In the genomic region with DNA sequence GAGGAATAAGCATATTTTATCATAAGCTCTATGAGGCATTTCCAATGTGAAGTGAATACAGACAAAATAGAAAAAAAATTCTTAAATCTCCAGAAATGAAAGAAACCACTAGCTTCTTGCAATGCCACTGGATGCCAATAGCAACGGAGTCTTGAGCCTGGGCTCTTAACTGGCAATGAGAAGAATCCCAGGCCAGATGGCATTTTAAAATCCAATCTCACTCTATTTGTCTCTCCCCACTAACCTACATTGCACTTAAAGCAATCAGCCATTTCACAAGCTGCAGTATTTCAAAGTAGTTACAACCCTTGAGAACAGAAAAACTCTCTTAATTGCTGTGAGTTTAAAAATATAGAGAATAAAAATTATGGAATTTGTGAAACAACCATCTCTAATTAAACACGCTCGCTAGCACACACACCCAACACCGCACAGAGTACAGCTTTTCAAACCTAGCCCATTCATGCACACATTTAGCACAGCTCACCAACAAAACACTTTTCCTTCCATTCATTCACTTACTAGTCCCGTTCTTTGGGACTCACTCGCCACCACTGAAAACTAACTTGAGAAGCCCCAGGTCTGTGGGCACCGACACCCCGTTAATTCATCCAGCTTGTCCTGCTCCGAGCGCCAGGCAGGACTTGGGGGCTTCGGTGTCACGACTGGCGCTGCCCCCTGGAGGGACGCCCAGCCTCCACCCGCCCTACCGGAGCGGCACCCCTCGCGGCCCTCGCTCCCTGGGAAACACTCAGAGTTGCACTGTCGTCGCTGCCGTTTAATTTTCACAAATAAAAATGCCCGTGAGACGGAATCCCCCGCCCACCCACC, we compare ENCODE assay signal across 9 cellular contexts. TPM values are rescaled to one million over a fixed set of nuclear protein-coding genes. Genes with fewer than 3 reads are reported as not detected.
A peak's percentile ranks its signal among the peaks of the same experiment; 100 is the strongest.
DNase-seq lines count a peak whose midpoint lies in the region; ATAC-seq and TF ChIP-seq lines count a peak whose summit lies in the region.
"Had no signal": no experiment of that assay in that cellular context is flagged by ENCODE, and none has a peak within 500 bp of the region (broad histone marks: within the 10 kb centered on the region; RNA-seq: fewer than 3 reads in every experiment).

No MANE protein-coding gene starts in this region.

- H3K9ac ChIP-seq in HUES6 (ENCODE audit: low read length) = peak overlapping the region; percentile 82

- WGBS in hepatocyte (ENCODE audit: low lambda C conversion rate, missing lambda C conversion rate) = 4% methylated on average over 25 of the region's 26 CpGs

- H3K27me3 ChIP-seq in HUES6 (ENCODE audit: control insufficient read depth, insufficient read depth, low read length) (peaks cover 31% of the 10 kb centered on the region), hepatocyte (no peaks in the 10 kb centered on the region)

- no peak for ATAC-seq in activated naive CD8-positive, alpha-beta T cell treated with anti-CD3 and anti-CD28 coated beads, Interleukin-2, amount 50 U/mL, for 24 hours
- no peak for ATAC-seq in GM21528 (IDR thresholded peaks at IDR 0.05; ENCODE audit: low FRiP score, unreplicated experiment)

- no peaks in the 10 kb centered on the region for H3K9me3 Mint-ChIP-seq in activated naive CD8-positive, alpha-beta T cell treated with anti-CD3 and anti-CD28 coated beads, Interleukin-2, amount 50 U/mL, for 24 hours

- H3K9me3 ChIP-seq in HUES6 (ENCODE audit: control insufficient read depth, insufficient read depth, low read depth, low read length) (no peaks in the 10 kb centered on the region), hepatocyte (ENCODE audit: low read depth) (no peaks in the 10 kb centered on the region)

- no peaks in the 10 kb centered on the region for H4K20me1 ChIP-seq in hepatocyte (ENCODE audit: insufficient read depth, poor library complexity, severe bottlenecking)

- H3K27ac Mint-ChIP-seq in activated naive CD8-positive, alpha-beta T cell treated with anti-CD3 and anti-CD28 coated beads, Interleukin-2, amount 50 U/mL, for 24 hours = no peak overlapping the region

- H3K9me2 ChIP-seq in hepatocyte (replicated peaks; ENCODE audit: insufficient read depth) = no peaks in the 10 kb centered on the region

- DNase-seq in DMS53 (lab: John Stamatoyannopoulos, UW) = peak; percentile 56
- no peak for DNase-seq in activated naive CD8-positive, alpha-beta T cell treated with anti-CD3 and anti-CD28 coated beads, Interleukin-2, amount 50 U/mL, for 24 hours
- DNase-seq in hepatocyte (ENCODE audit: low spot score) = no peak
- DNase-seq in skeletal muscle cell (ENCODE audit: low read depth) = no peak
- no peak for DNase-seq in T1000 (lab: John Stamatoyannopoulos, UW)
- no peak for DNase-seq in GM10248 (ENCODE audit: extremely low spot score)

- peak overlapping the region; percentile 35 for H3K4me3 Mint-ChIP-seq in activated naive CD8-positive, alpha-beta T cell treated with anti-CD3 and anti-CD28 coated beads, Interleukin-2, amount 50 U/mL, for 24 hours

- H3K27me3 Mint-ChIP-seq in activated naive CD8-positive, alpha-beta T cell treated with anti-CD3 and anti-CD28 coated beads, Interleukin-2, amount 50 U/mL, for 24 hours = peaks cover 62% of the 10 kb centered on the region

- H3K4me3 ChIP-seq in HUES6 (ENCODE audit: low read depth, low read length) (peak overlapping the region; percentile 86), hepatocyte (peak overlapping the region; percentile 86), skeletal muscle cell (ENCODE audit: low read depth, low read length) (peak overlapping the region; percentile 73)

- H3K27ac ChIP-seq in HUES6 (ENCODE audit: low read depth, low read length) = no peak overlapping the region
- peak overlapping the region; percentile 94 for H3K27ac ChIP-seq in hepatocyte

- no peaks in the 10 kb centered on the region for H3K36me3 Mint-ChIP-seq in activated naive CD8-positive, alpha-beta T cell treated with anti-CD3 and anti-CD28 coated beads, Interleukin-2, amount 50 U/mL, for 24 hours (ENCODE audit: low read depth)

- H3K4me1 ChIP-seq in HUES6 (ENCODE audit: control insufficient read depth, insufficient read depth, low read length) (peaks cover 11% of the 10 kb centered on the region; the same call in 1 of the 2 replicates), hepatocyte (ENCODE audit: insufficient read depth) (peaks cover 36% of the 10 kb centered on the region)

- no peaks in the 10 kb centered on the region for H3K4me1 Mint-ChIP-seq in activated naive CD8-positive, alpha-beta T cell treated with anti-CD3 and anti-CD28 coated beads, Interleukin-2, amount 50 U/mL, for 24 hours

- peak overlapping the region; percentile 92 for H3K4me2 ChIP-seq in hepatocyte

- no peaks in the 10 kb centered on the region for H3K36me3 ChIP-seq in HUES6 (ENCODE audit: control insufficient read depth, insufficient read depth, low read length)
- H3K36me3 ChIP-seq in hepatocyte (replicated peaks; ENCODE audit: insufficient read depth, low read depth) = no peaks in the 10 kb centered on the region

- peaks cover 46% of the 10 kb centered on the region for H3K79me2 ChIP-seq in hepatocyte

- POLR2A ChIA-PET in GM10248 (lab: Yijun Ruan, JAX) = no interaction called here

- H2AFZ ChIP-seq in hepatocyte = peak overlapping the region; percentile 91

- CTCF ChIA-PET in GM10248 (lab: Yijun Ruan, JAX) = interaction anchor here (0.8 to 1.6 kb wide), 3 partner anchors 13 to 70 kb away, joined by 3 read pairs; no protein-coding TSS in a partner anchor

- no peak for TF ChIP-seq CTCF in hepatocyte (IDR thresholded peaks at IDR 0.05; ENCODE audit: poor library complexity)
- TF ChIP-seq CTCF in GM10248 (IDR thresholded peaks at IDR 0.05; ENCODE audit: control extremely low read depth, extremely low read depth, low read depth, missing control alignments) = no peak

RNA-seq across cellular contexts. Expression of a gene that starts 1.1 kb away (rescaled TPM):
- 49.8 and 55.8 TPM in 2 replicates for total RNA-seq in hepatocyte
- polyA plus RNA-seq in hepatocyte = 17.2 and 19.5 TPM in 2 replicates
- total RNA-seq: T-helper 1 cell treated with Interleukin-12 subunit alpha and Interleukin-12 subunit beta and Interleukin-4 antibody, amounts not matched to agents 30 ng/mL and 1 ng/mL, for 36 hours had no signal
